In the genomic region with DNA sequence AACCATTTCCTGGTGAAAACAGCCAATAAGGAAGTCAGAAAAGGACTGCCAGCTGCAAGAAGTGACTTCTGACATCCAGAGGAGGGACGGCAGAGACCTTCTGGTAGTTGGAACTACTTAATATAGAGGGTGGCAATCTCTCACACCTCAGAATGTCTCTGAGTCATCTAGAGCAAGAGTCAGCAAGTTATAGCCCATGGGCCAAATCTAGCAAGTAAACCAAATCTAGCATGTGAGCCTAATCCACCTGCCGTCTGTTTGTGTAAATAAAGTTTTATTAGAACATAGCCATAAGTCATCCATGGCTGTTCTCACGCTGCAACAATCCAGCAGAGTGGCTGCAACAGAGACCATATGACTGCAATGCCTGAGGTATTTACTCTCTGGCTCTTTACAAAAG, we compare ENCODE assay signal across 19 cellular contexts.
DNase-seq lines count a peak whose midpoint lies in the region; ATAC-seq and TF ChIP-seq lines count a peak whose summit lies in the region.
"Had no signal": no experiment of that assay in that cellular context is flagged by ENCODE, and none has a peak within 500 bp of the region (broad histone marks: within the 10 kb centered on the region; RNA-seq: fewer than 3 reads in every experiment).

No MANE protein-coding gene starts in this region.

- H3K9me3 ChIP-seq in mammary epithelial cell (replicated peaks; ENCODE audit: insufficient read depth, low read length): no peaks in the 10 kb centered on the region
- no peaks in the 10 kb centered on the region for H3K9me3 ChIP-seq in uterus
- H3K9me3 ChIP-seq: suprapubic skin had no signal

- no peak for TF ChIP-seq POLR2A in uterus (IDR thresholded peaks at IDR 0.05)

- H3K27me3 ChIP-seq in mammary epithelial cell (ENCODE audit: insufficient read depth, low read length) (no peaks in the 10 kb centered on the region), uterus (no peaks in the 10 kb centered on the region)
- H3K27me3 ChIP-seq: suprapubic skin had no signal

- H3K4me2 ChIP-seq in mammary epithelial cell (ENCODE audit: insufficient read depth, low read depth, low read length): no peak overlapping the region
- H3K4me2 ChIP-seq: KMS-11 had no signal

- H3K36me3 ChIP-seq in mammary epithelial cell (ENCODE audit: insufficient read depth, low read length) (no peaks in the 10 kb centered on the region), uterus (no peaks in the 10 kb centered on the region)
- H3K36me3 ChIP-seq: suprapubic skin had no signal

- no peak overlapping the region for H2AFZ ChIP-seq in mammary epithelial cell (ENCODE audit: low read depth, low read length)

- H3K27ac ChIP-seq in mammary epithelial cell (ENCODE audit: insufficient read depth, low read depth, low read length) (no peak overlapping the region), uterus (no peak overlapping the region)
- H3K27ac ChIP-seq: C4-2B, KMS-11, suprapubic skin had no signal

- no peaks in the 10 kb centered on the region for H3K79me2 ChIP-seq in mammary epithelial cell (ENCODE audit: insufficient read depth, low read length)

- CTCF ChIA-PET in mammary epithelial cell (lab: Charles Lee; ENCODE audit: low non-redundant PET): no interaction called here

- H4K20me1 ChIP-seq in mammary epithelial cell (ENCODE audit: insufficient read depth, low read length): no peaks in the 10 kb centered on the region

- H3K4me1 ChIP-seq in mammary epithelial cell (ENCODE audit: insufficient read depth, low read length) (peaks cover 8% of the 10 kb centered on the region), uterus (no peaks in the 10 kb centered on the region)

- H3K4me3 ChIP-seq in GM12864 (ENCODE audit: low read depth, low read length): no peak overlapping the region
- no peak overlapping the region for H3K4me3 ChIP-seq in mammary epithelial cell (replicated peaks in 1 of 3; ENCODE audit: insufficient read depth in 1 of 3, low read depth in 2 of 3, low read length in 3 of 3)
- no peak overlapping the region for H3K4me3 ChIP-seq in uterus
- H3K4me3 ChIP-seq: suprapubic skin had no signal

- no TSS peak for BruUV-seq in mammary epithelial cell (replicated peaks; lab: Mats Ljungman, UMichigan)

- no peak for TF ChIP-seq CTCF in GM12864 (IDR thresholded peaks at IDR 0.05; ENCODE audit: low read depth, low read length, missing control alignments)
- peak in 1 of 2 donors; percentile 9 for TF ChIP-seq CTCF in mammary epithelial cell (conservative IDR thresholded peaks at IDR 0.05 in 1 of 2, IDR thresholded peaks at IDR 0.05 in 1 of 2; ENCODE audit: extremely low read depth in 1 of 2, insufficient read depth in 1 of 2, low read depth in 1 of 2, low read length in 2 of 2)
- no peak for TF ChIP-seq CTCF in uterus (IDR thresholded peaks at IDR 0.05)

- H3K9ac ChIP-seq in mammary epithelial cell (ENCODE audit: insufficient read depth, low read length): no peak overlapping the region
- H3K9ac ChIP-seq: KMS-11 had no signal

- 49% methylated on average over 3 of the region's 3 CpGs for WGBS in mammary epithelial cell (ENCODE audit: low coverage, missing lambda C conversion rate)

- ATAC-seq in left colon: peak; percentile 91
- ATAC-seq: activated T-cell treated with anti-CD3 and anti-CD28 coated beads, Interleukin-2, amount 50 U/mL, for 4 hours; naive thymus-derived CD4-positive, alpha-beta T cell; Right ventricle myocardium inferior; sciatic nerve had no signal

- intact Hi-C loops in mammary epithelial cell (cut with micrococcal nuclease) (loop anchor here (2.0 to 5.0 kb wide), 4 partner anchors 81 to 678 kb away; no protein-coding TSS in a partner anchor), left colon (cut with DNase I, micrococcal nuclease) (loop anchor here in 1 of 2 donors (5.0 kb wide), 1 partner anchor 203 kb away; no protein-coding TSS in a partner anchor), uterus (cut with DNase I; ENCODE audit: low total_unique reads) (no loop called here)

- dilution Hi-C loops in mammary epithelial cell (cut with HindIII; ENCODE audit: low sequenced_read_pairs): loop anchor here (5.0 kb wide), 1 partner anchor 73 kb away; no protein-coding TSS in a partner anchor

- peak; percentile 4 for DNase-seq in GM12864 (ENCODE audit: low read depth)
- DNase-seq in M059J (ENCODE audit: low read depth): peak; percentile 25
- peak; percentile 71 for DNase-seq in mammary epithelial cell
- peak in 1 of 2 donors; percentile 41 for DNase-seq in left colon
- DNase-seq in NOMO-1 (lab: John Stamatoyannopoulos, UW; ENCODE audit: unreplicated experiment in 2 of 2): no peak
- no peak for DNase-seq in NCI-H345 treated with DMSO at 0.1 percent for 48 hours (lab: John Stamatoyannopoulos, UW; ENCODE audit: unreplicated experiment)
- DNase-seq in GM19238 (ENCODE audit: insufficient read length, low spot score): no peak
- no peak for DNase-seq in uterus
- DNase-seq: activated CD4-positive, alpha-beta T cell treated with anti-CD3 and anti-CD28 coated beads for 1 hour; activated T-cell treated with anti-CD3 and anti-CD28 coated beads, Interleukin-2, amount 50 U/mL, for 4 hours; naive thymus-derived CD4-positive, alpha-beta T cell; NCI-H1105; NCI-H2081; NCI-H524 had no signal

- in situ Hi-C loops in mammary epithelial cell (cut with MboI; ENCODE audit: low sequenced_read_pairs in 2 of 2): loop anchor here (5.0 to 10.0 kb wide), 3 partner anchors 118 to 205 kb away; no protein-coding TSS in a partner anchor

Comparison
In these comparisons a context has a peak if more than half of its experiments do, and no peak if none do; other contexts are left out.
1. DNase-seq: peak in GM12864 (single experiment), M059J (single experiment) and mammary epithelial cell (single experiment); none in NOMO-1 (0 of 2), NCI-H345 treated with DMSO at 0.1 percent for 48 hours (single experiment), GM19238 (single experiment) and uterus (0 of 2).